ENCODE assay signal across 18 cellular contexts in the genomic region with DNA sequence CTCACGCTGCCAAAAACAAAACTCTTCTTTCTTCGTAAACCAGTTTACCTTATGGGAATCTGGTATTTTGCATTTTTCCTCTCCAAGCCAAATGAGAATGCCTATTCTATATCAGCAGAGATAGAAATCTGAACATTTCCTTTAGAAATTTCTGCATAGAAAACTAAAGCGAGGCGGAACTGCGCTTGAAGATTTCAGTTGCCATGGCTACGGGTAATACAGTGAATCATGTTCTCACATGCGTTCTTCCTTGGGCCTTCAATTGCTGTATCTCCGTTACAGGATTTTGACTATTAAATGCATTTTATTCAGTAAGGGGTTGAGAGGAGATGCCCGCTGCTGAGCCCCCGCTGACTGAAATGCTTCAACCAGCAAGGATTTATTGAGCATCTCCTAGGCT.
"Had no signal": no experiment of that assay in that cellular context is flagged by ENCODE, and none has a peak within 500 bp of the region (broad histone marks: within the 10 kb centered on the region; RNA-seq: fewer than 3 reads in every experiment).

No MANE protein-coding gene starts in this region.

- H3K9me3 ChIP-seq: colonic mucosa, mucosa of descending colon, right lobe of liver, spleen had no signal

- H3K4me3 ChIP-seq: colonic mucosa, mucosa of descending colon, right lobe of liver, SK-N-MC, spleen had no signal

- H3K4me3 Mint-ChIP-seq: activated naive CD4-positive, alpha-beta T cell treated with anti-CD3 and anti-CD28 coated beads, Interleukin-2, amount 50 U/mL, for 24 hours; natural killer cell; stimulated activated memory B cell treated with anti-CD40 and anti-IgM and Interleukin-4, amounts not matched to agents 10 μg/mL and 1 μg/mL and 100 μg/mL, for 72 hours; T-cell; type B pancreatic cell had no signal

- H3K27me3 ChIP-seq: colonic mucosa, right lobe of liver had no signal

- H3K4me1 ChIP-seq: colonic mucosa had no signal

- H3K27ac Mint-ChIP-seq: activated naive CD4-positive, alpha-beta T cell treated with anti-CD3 and anti-CD28 coated beads, Interleukin-2, amount 50 U/mL, for 24 hours; natural killer cell; progenitor cell of endocrine pancreas; stimulated activated memory B cell treated with anti-CD40 and anti-IgM and Interleukin-4, amounts not matched to agents 10 μg/mL and 1 μg/mL and 100 μg/mL, for 72 hours; T-cell; type B pancreatic cell had no signal

- H3K9me3 Mint-ChIP-seq: activated naive CD4-positive, alpha-beta T cell treated with anti-CD3 and anti-CD28 coated beads, Interleukin-2, amount 50 U/mL, for 24 hours; natural killer cell; stimulated activated memory B cell treated with anti-CD40 and anti-IgM and Interleukin-4, amounts not matched to agents 10 μg/mL and 1 μg/mL and 100 μg/mL, for 72 hours; T-cell; type B pancreatic cell had no signal

- H3K36me3 ChIP-seq: colonic mucosa, right lobe of liver, spleen had no signal

- H3K27me3 Mint-ChIP-seq: activated naive CD4-positive, alpha-beta T cell treated with anti-CD3 and anti-CD28 coated beads, Interleukin-2, amount 50 U/mL, for 24 hours; progenitor cell of endocrine pancreas; T-cell; type B pancreatic cell had no signal

- DNase-seq: activated CD4-positive, alpha-beta T cell treated with anti-CD3 and anti-CD28 coated beads for 1 hour; colonic mucosa; effector CD8-positive, alpha-beta T cell; left colon; mammary epithelial cell; mucosa of descending colon; natural killer cell; right lobe of liver; spleen; stimulated activated CD4-positive, alpha-beta T cell treated with anti-CD3 and anti-CD28 coated beads, Interleukin-1b, Interleukin-23, amount 100 ng/mL, for 48 hours; T-cell; T1000 had no signal

- H3K27ac ChIP-seq: colonic mucosa, epithelial cell of prostate, right lobe of liver, SK-N-MC, spleen had no signal

- H3K36me3 Mint-ChIP-seq: activated naive CD4-positive, alpha-beta T cell treated with anti-CD3 and anti-CD28 coated beads, Interleukin-2, amount 50 U/mL, for 24 hours; natural killer cell; stimulated activated memory B cell treated with anti-CD40 and anti-IgM and Interleukin-4, amounts not matched to agents 10 μg/mL and 1 μg/mL and 100 μg/mL, for 72 hours; T-cell; type B pancreatic cell had no signal

- ATAC-seq: left colon; mucosa of descending colon; natural killer cell; right lobe of liver; stimulated activated memory B cell treated with anti-CD40 and anti-IgM and Interleukin-4, amounts not matched to agents 10 μg/mL and 1 μg/mL and 100 μg/mL, for 72 hours had no signal
